18 cellular contexts compared by ENCODE assay signal in the genomic region with DNA sequence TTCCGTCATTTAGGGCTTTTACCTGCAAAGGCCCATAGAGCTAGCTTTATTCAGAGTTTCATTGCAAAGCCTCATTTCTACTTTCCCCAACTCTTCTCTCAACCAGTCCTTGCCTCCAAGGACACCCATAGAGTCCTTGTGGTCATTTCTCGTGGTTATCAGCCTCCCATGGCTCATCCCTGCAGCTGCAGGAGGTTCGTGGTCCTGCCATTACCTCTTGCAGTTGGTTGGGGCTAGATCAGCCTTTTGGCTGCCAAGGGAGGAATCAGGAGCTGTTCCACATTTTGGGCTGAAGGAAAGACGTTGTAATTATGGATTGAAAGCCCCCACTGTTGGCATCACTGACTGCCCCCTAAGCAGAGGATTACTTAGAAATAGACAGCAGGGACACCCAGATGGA.
"Had no signal": no experiment of that assay in that cellular context is flagged by ENCODE, and none has a peak within 500 bp of the region (broad histone marks: within the 10 kb centered on the region; RNA-seq: fewer than 3 reads in every experiment).

No MANE protein-coding gene starts in this region.

- H3K27ac Mint-ChIP-seq: natural killer cell had no signal

- H3K4me3 Mint-ChIP-seq: natural killer cell had no signal

- H3K27me3 ChIP-seq: esophagus squamous epithelium, neutrophil, tibial nerve, uterus had no signal

- H3K4me1 ChIP-seq: esophagus squamous epithelium, uterus had no signal

- H3K9me3 Mint-ChIP-seq: natural killer cell had no signal

- H3K36me3 ChIP-seq: esophagus squamous epithelium, left ventricle myocardium inferior, neutrophil, tibial nerve, uterus had no signal

- H3K27ac ChIP-seq: coronary artery, esophagus squamous epithelium, left ventricle myocardium inferior, neutrophil, tibial nerve, uterus had no signal

- ATAC-seq: natural killer cell had no signal

- H3K9me3 ChIP-seq: esophagus squamous epithelium, neutrophil, uterus had no signal

- H3K36me3 Mint-ChIP-seq: natural killer cell had no signal

- DNase-seq: activated CD4-positive, alpha-beta T cell treated with anti-CD3 and anti-CD28 coated beads for 1 hour; activated naive CD4-positive, alpha-beta T cell treated with Interleukin-2 at 50 U/mL for 16 hours; amniotic stem cell; caudate nucleus; effector CD4-positive, alpha-beta T cell; esophagus squamous epithelium; hypothalamus; kidney; left ventricle myocardium inferior; natural killer cell; posterior cingulate gyrus; retina; stimulated activated CD4-positive, alpha-beta T cell treated with anti-CD3 and anti-CD28 coated beads, Interleukin-4, amount 100 ng/mL, for 24 hours; stimulated activated naive CD4-positive, alpha-beta T cell; uterus had no signal

- H3K4me3 ChIP-seq: coronary artery, esophagus squamous epithelium, left ventricle myocardium inferior, tibial nerve, uterus had no signal
